22 cellular contexts compared by ENCODE assay signal in the genomic region with DNA sequence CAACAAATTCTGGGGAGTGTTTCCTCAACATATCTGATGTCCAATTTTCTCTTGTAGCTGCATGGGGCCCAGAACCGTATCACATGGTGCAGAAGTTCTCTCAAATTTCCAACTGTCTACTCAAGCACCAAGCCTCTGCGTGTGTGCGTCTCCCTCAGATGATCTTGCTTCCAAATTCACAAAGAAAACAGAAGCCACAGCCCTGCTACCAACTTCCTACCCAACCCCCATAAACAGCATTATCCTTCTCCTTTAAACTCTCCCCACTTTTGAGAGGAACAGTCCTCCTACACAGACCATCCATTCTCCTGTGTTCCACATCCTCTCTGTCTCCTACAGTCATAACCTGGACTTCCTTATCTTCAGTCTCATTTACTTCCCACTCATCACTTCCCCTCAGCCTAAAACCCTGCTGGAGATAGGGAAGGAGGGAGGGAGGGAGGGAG.
DNase-seq lines count a peak whose midpoint lies in the region; ATAC-seq and FAIRE-seq lines count a peak whose summit lies in the region.
"Had no signal": no experiment of that assay in that cellular context is flagged by ENCODE, and none has a peak within 500 bp of the region (broad histone marks: within the 10 kb centered on the region; RNA-seq: fewer than 3 reads in every experiment).

No MANE protein-coding gene starts in this region.

- FAIRE-seq in RCC 7860 (lab: Jason Lieb, UNC): no peak
- FAIRE-seq: A204.1, keratinocyte had no signal

- no peak for ATAC-seq in HG02840 (IDR thresholded peaks at IDR 0.05; ENCODE audit: low FRiP score, unreplicated experiment)
- ATAC-seq: stimulated activated naive B cell treated with anti-CD40 and anti-IgM and Interleukin-4, amounts not matched to agents 10 μg/mL and 1 μg/mL and 100 μg/mL, for 72 hours had no signal

- DNase-seq in SIG-M5 treated with dmso at 0.1 percent for 504 hours (lab: John Stamatoyannopoulos, UW; ENCODE audit: unreplicated experiment) (peak; percentile 24), SIG-M5 (lab: John Stamatoyannopoulos, UW) (no peak), NCI-H226 (peak; percentile 60), amniotic epithelial cell (ENCODE audit: low read depth) (peak; percentile 39), NCI-H345 treated with DMSO at 0.1 percent for 48 hours (lab: John Stamatoyannopoulos, UW; ENCODE audit: unreplicated experiment) (no peak), HPDE6-E6E7 (ENCODE audit: extremely low spot score) (no peak), RCC 7860 (ENCODE audit: low spot score) (no peak)
- DNase-seq: activated B cell treated with CpG ODN at 0.5 μM for 24 hours; activated CD4-positive, alpha-beta T cell treated with anti-CD3 and anti-CD28 coated beads, Interleukin-2, amount 50 U/mL, for 4 hours; activated effector memory CD4-positive, alpha-beta T cell treated with Interleukin-2 at 50 U/mL for 16 hours; brain microvascular endothelial cell; endodermal cell; GM23248; NCI-H1417; NCI-H2081 treated with DMSO at 0.1 percent for 48 hours; occipital lobe; stimulated activated CD4-positive, alpha-beta T cell treated with anti-CD3 and anti-CD28 coated beads, Interleukin-2, amount 100 ng/mL, for 48 hours; stimulated activated naive B cell treated with anti-CD40 and anti-IgM and Interleukin-4, amounts not matched to agents 10 μg/mL and 1 μg/mL and 100 μg/mL, for 72 hours; T-helper 1 cell had no signal

Comparison
In these comparisons a context has a peak if more than half of its experiments do, and no peak if none do; other contexts are left out.
1. DNase-seq: peak in SIG-M5 treated with dmso at 0.1 percent for 504 hours (single experiment), NCI-H226 (single experiment) and amniotic epithelial cell (single experiment); none in SIG-M5 (single experiment), NCI-H345 treated with DMSO at 0.1 percent for 48 hours (single experiment), HPDE6-E6E7 (single experiment) and RCC 7860 (single experiment).